ENCODE assay signal across 15 cellular contexts in genomic region chr4:31545330-31545729, GRCh38.
DNase-seq lines count a peak whose midpoint lies in the region; ATAC-seq, FAIRE-seq and TF ChIP-seq lines count a peak whose summit lies in the region.
"Had no signal": no experiment of that assay in that cellular context is flagged by ENCODE, and none has a peak within 500 bp of the region (broad histone marks: within the 10 kb centered on the region; RNA-seq: fewer than 3 reads in every experiment).

No MANE protein-coding gene starts in this region.

- H3K79me1 ChIP-seq in IMR-90 (ENCODE audit: low read depth in 1 of 2, low read length in 2 of 2) (no peaks in the 10 kb centered on the region), neuronal stem cell (ENCODE audit: low read depth, low read length) (no peaks in the 10 kb centered on the region)

- no peak overlapping the region for H2AFZ ChIP-seq in IMR-90 (replicated peaks; ENCODE audit: low read length, poor library complexity)
- H2AFZ ChIP-seq in keratinocyte (ENCODE audit: control insufficient read depth, low read length), result peak overlapping the region; percentile 13
- H2AFZ ChIP-seq in neuronal stem cell (ENCODE audit: low read length), result peak overlapping the region; percentile 79

- H3K23ac ChIP-seq in IMR-90 (ENCODE audit: low read depth, low read length) (no peak overlapping the region), neuronal stem cell (ENCODE audit: low read depth, low read length, poor library complexity) (no peak overlapping the region)

- H2BK20ac ChIP-seq in IMR-90 (ENCODE audit: low read depth, low read length), result no peak overlapping the region

- H3K9me3 ChIP-seq in right atrium auricular region (no peaks in the 10 kb centered on the region), IMR-90 (ENCODE audit: control insufficient read depth, insufficient read depth, low read length) (no peaks in the 10 kb centered on the region), keratinocyte (ENCODE audit: control insufficient read depth, low read depth, low read length) (no peaks in the 10 kb centered on the region), neuronal stem cell (replicated peaks in 1 of 2; ENCODE audit: control insufficient read depth in 2 of 2, insufficient read depth in 1 of 2, low read depth in 1 of 2, low read length in 2 of 2) (no peaks in the 10 kb centered on the region)

- H2BK5ac ChIP-seq in IMR-90 (ENCODE audit: low read depth, low read length, poor library complexity, severe bottlenecking), result no peak overlapping the region
- H2BK5ac ChIP-seq in neuronal stem cell (ENCODE audit: low read length), result no peak overlapping the region

- no peak overlapping the region for H3K4ac ChIP-seq in IMR-90 (ENCODE audit: low read depth, low read length)
- no peak overlapping the region for H3K4ac ChIP-seq in neuronal stem cell (ENCODE audit: low read length)

- H4K8ac ChIP-seq in IMR-90 (ENCODE audit: low read depth in 2 of 2, low read length in 2 of 2) (no peak overlapping the region), neuronal stem cell (ENCODE audit: low read depth, low read length) (no peak overlapping the region)

- H3K9ac ChIP-seq in IMR-90 (ENCODE audit: low read depth, low read length), result no peak overlapping the region
- no peak overlapping the region for H3K9ac ChIP-seq in keratinocyte (ENCODE audit: control insufficient read depth, extremely low read depth, insufficient read depth, low read length)
- H3K9ac ChIP-seq in neuronal stem cell (ENCODE audit: low read depth, low read length, poor library complexity), result no peak overlapping the region

- CTCF ChIA-PET in IMR-90 (lab: Yijun Ruan, JAX), result no interaction called here

- H3K14ac ChIP-seq in IMR-90 (replicated peaks; ENCODE audit: low read depth, low read length) (no peak overlapping the region), neuronal stem cell (ENCODE audit: low read length) (no peak overlapping the region)

- H3K4me3 ChIP-seq in right atrium auricular region (no peak overlapping the region), IMR-90 (ENCODE audit: insufficient read depth, low read depth, low read length) (no peak overlapping the region), keratinocyte (ENCODE audit: control insufficient read depth in 2 of 3, extremely low read depth in 1 of 3, insufficient read depth in 2 of 3, low read depth in 1 of 3, low read length in 3 of 3) (no peak overlapping the region), neuronal stem cell (ENCODE audit: low read length in 2 of 2) (no peak overlapping the region)

- ATAC-seq in Right ventricle myocardium inferior, result peak; percentile 79
- ATAC-seq in IMR-90 (ENCODE audit: low read depth), result no peak
- no peak for ATAC-seq in HG03196 (IDR thresholded peaks at IDR 0.05; ENCODE audit: unreplicated experiment)
- ATAC-seq: CD8-positive, alpha-beta T cell had no signal

- H3K9me1 ChIP-seq in IMR-90 (ENCODE audit: insufficient read depth, low read length) (no peaks in the 10 kb centered on the region), keratinocyte (ENCODE audit: control insufficient read depth, extremely low read depth, insufficient read depth, low read length) (no peaks in the 10 kb centered on the region)

- H2BK15ac ChIP-seq in IMR-90 (ENCODE audit: low read depth, low read length) (no peak overlapping the region), neuronal stem cell (ENCODE audit: low read length) (no peak overlapping the region)

- H2BK12ac ChIP-seq in neuronal stem cell (ENCODE audit: low read length), result no peak overlapping the region

- H3K18ac ChIP-seq in IMR-90 (ENCODE audit: low read depth, low read length) (no peak overlapping the region), neuronal stem cell (ENCODE audit: low read length) (no peak overlapping the region)

- in situ Hi-C loops in IMR-90 (cut with MboI; ENCODE audit: low sequenced_read_pairs), result no loop called here

- no peak overlapping the region for H2AK9ac ChIP-seq in IMR-90 (replicated peaks; ENCODE audit: low read depth, low read length, poor library complexity)

- H4K20me1 ChIP-seq in IMR-90 (ENCODE audit: insufficient read depth, low read length), result no peaks in the 10 kb centered on the region
- no peaks in the 10 kb centered on the region for H4K20me1 ChIP-seq in keratinocyte (ENCODE audit: control insufficient read depth, extremely low read depth, insufficient read depth, low read length)

- POLR2A ChIA-PET in IMR-90 (lab: Charles Lee; ENCODE audit: unreplicated experiment), result no interaction called here

- H2AK5ac ChIP-seq in IMR-90 (ENCODE audit: low read depth, low read length) (no peak overlapping the region), neuronal stem cell (ENCODE audit: low read depth, low read length) (no peak overlapping the region)

- FAIRE-seq in keratinocyte (lab: Jason Lieb, UNC), result no peak
- FAIRE-seq: D721Med, GM12892 had no signal

- no TSS peak for BruUV-seq in IMR-90 (replicated peaks; lab: Mats Ljungman, UMichigan)

- intact Hi-C loops in Right ventricle myocardium inferior (cut with DNase I), result no loop called here
- intact Hi-C loops in IMR-90 (cut with micrococcal nuclease), result no loop called here

- H4K91ac ChIP-seq in IMR-90 (ENCODE audit: insufficient read depth, low read depth, low read length) (no peak overlapping the region), neuronal stem cell (ENCODE audit: low read depth, low read length, poor library complexity) (no peak overlapping the region)

- H3K4me1 ChIP-seq in right atrium auricular region (no peaks in the 10 kb centered on the region), IMR-90 (ENCODE audit: control insufficient read depth, insufficient read depth, low read length) (no peaks in the 10 kb centered on the region), keratinocyte (ENCODE audit: control insufficient read depth, extremely low read depth, insufficient read depth, low read length) (peaks cover 2% of the 10 kb centered on the region), neuronal stem cell (ENCODE audit: control insufficient read depth in 2 of 2, insufficient read depth in 1 of 2, low read depth in 1 of 2, low read length in 2 of 2) (peaks cover 0 to 4% of the 10 kb centered on the region in 2 donors)

- H3K27ac ChIP-seq in right atrium auricular region (no peak overlapping the region), IMR-90 (ENCODE audit: insufficient read depth, low read length) (no peak overlapping the region), keratinocyte (ENCODE audit: control insufficient read depth, insufficient read depth, low read length) (no peak overlapping the region), neuronal stem cell (replicated peaks; ENCODE audit: low read length) (no peak overlapping the region)
- H3K27ac ChIP-seq: 22Rv1 had no signal

- H3K27me3 ChIP-seq in right atrium auricular region (no peaks in the 10 kb centered on the region), IMR-90 (ENCODE audit: control insufficient read depth, insufficient read depth, low read length) (no peaks in the 10 kb centered on the region), keratinocyte (ENCODE audit: control insufficient read depth, extremely low read depth, insufficient read depth, low read length) (no peaks in the 10 kb centered on the region), neuronal stem cell (ENCODE audit: control insufficient read depth in 3 of 3, insufficient read depth in 3 of 3, low read depth in 1 of 3, low read length in 3 of 3) (no peaks in the 10 kb centered on the region)

- TF ChIP-seq CTCF in right atrium auricular region (IDR thresholded peaks at IDR 0.05) (no peak), IMR-90 (conservative IDR thresholded peaks at IDR 0.05; ENCODE audit: low read depth, low read length) (no peak), keratinocyte (optimal IDR thresholded peaks at IDR 0.05 in 1 of 3, IDR thresholded peaks at IDR 0.05 in 1 of 3, conservative IDR thresholded peaks at IDR 0.05 in 1 of 3; ENCODE audit: extremely low read depth in 1 of 3, insufficient read depth in 2 of 3, low read length in 3 of 3) (no peak)

- H2BK120ac ChIP-seq in IMR-90 (ENCODE audit: low read depth, low read length) (no peak overlapping the region), neuronal stem cell (ENCODE audit: low read depth, low read length) (no peak overlapping the region)

- no peak overlapping the region for H3K56ac ChIP-seq in IMR-90 (ENCODE audit: extremely low read depth, insufficient read depth, low read length)

- TF ChIP-seq RAD21 in IMR-90 (IDR thresholded peaks at IDR 0.05; ENCODE audit: low read length), result no peak

- H3K4me2 ChIP-seq in IMR-90 (ENCODE audit: low read depth, low read length), result no peak overlapping the region
- H3K4me2 ChIP-seq in keratinocyte (ENCODE audit: control insufficient read depth, extremely low read depth, insufficient read depth, low read depth, low read length), result no peak overlapping the region
- no peak overlapping the region for H3K4me2 ChIP-seq in neuronal stem cell (ENCODE audit: insufficient read depth, low read length, poor library complexity, severe bottlenecking)

- H3K36me3 ChIP-seq in right atrium auricular region (no peaks in the 10 kb centered on the region), IMR-90 (ENCODE audit: control insufficient read depth, insufficient read depth, low read length) (no peaks in the 10 kb centered on the region), keratinocyte (ENCODE audit: control insufficient read depth in 2 of 2, extremely low read depth in 1 of 2, insufficient read depth in 2 of 2, low read length in 2 of 2) (no peaks in the 10 kb centered on the region), neuronal stem cell (replicated peaks in 1 of 2; ENCODE audit: control insufficient read depth in 2 of 2, insufficient read depth in 2 of 2, low read length in 2 of 2) (no peaks in the 10 kb centered on the region)

- TF ChIP-seq POLR2A in IMR-90 (IDR thresholded peaks at IDR 0.05; ENCODE audit: low read depth, low read length), result no peak

- H4K5ac ChIP-seq in IMR-90 (ENCODE audit: low read depth, low read length), result no peak overlapping the region

- dilution Hi-C loops in IMR-90 (cut with HindIII; ENCODE audit: low sequenced_read_pairs, unreplicated experiment) (no loop called here), keratinocyte (cut with MboI; ENCODE audit: extremely low pct_ligation_motif_present, low sequenced_read_pairs) (no loop called here)

- DNase-seq in Right ventricle myocardium inferior (ENCODE audit: missing footprints) (no peak), right atrium auricular region (ENCODE audit: low spot score) (no peak), IMR-90 (no peak), keratinocyte (ENCODE audit: low read depth, low spot score) (no peak), neuronal stem cell (ENCODE audit: low spot score) (no peak)
- no peak for DNase-seq in activated naive CD4-positive, alpha-beta T cell (lab: John Stamatoyannopoulos, UW)
- DNase-seq: CD8-positive, alpha-beta T cell; COR-L47; DND-41; GDM1; HCEC 1CT had no signal

- no peaks in the 10 kb centered on the region for H3K79me2 ChIP-seq in keratinocyte (ENCODE audit: control insufficient read depth, insufficient read depth, low read length)

TF ChIP-seq in IMR-90, 13 proteins besides CTCF, POLR2A, EP300 and RAD21:
- TF ChIP-seq CEBPB (IDR thresholded peaks at IDR 0.05; ENCODE audit: low read depth, low read length) (peak; percentile 45; the same call in 1 of the 2 replicates), NFE2L2 (IDR thresholded peaks at IDR 0.05; ENCODE audit: low read depth, low read length) (no peak)
